In the genomic region with DNA sequence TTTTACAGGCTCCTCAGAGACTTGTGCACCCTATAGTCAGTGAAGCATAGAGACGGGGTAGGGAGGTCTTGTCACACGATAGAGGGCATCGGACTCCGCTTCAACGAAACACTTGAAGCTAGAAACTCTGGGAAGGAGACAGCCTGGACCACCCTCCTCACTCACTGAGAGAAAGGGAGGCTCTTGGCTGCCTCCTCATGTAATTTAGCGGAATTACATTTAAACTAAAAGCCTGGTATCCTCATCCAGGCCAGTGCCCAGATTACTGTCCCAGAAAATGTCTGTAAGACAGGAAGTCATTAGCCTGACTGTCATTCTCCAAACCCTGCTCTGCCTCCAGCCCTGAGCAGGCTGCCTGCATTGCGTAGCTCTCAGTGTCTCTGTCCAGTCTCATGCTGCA, we compare ENCODE assay signal across 16 cellular contexts. TPM values are rescaled to one million over a fixed set of nuclear protein-coding genes. Genes with fewer than 3 reads are reported as not detected.
A peak's percentile ranks its signal among the peaks of the same experiment; 100 is the strongest.
DNase-seq lines count a peak whose midpoint lies in the region; ATAC-seq and TF ChIP-seq lines count a peak whose summit lies in the region.
"Had no signal": no experiment of that assay in that cellular context is flagged by ENCODE, and none has a peak within 500 bp of the region (broad histone marks: within the 10 kb centered on the region; RNA-seq: fewer than 3 reads in every experiment).

No MANE protein-coding gene starts in this region.

- DNase-seq in DMS53 (lab: John Stamatoyannopoulos, UW): peak; percentile 20
- DNase-seq in DMS53 treated with DMSO at 0.1 percent for 48 hours (lab: John Stamatoyannopoulos, UW; ENCODE audit: unreplicated experiment): no peak
- DNase-seq in NB4 (ENCODE audit: low read depth): peak; percentile 42
- peak; percentile 10 for DNase-seq in dermis blood vessel endothelial cell
- peak; percentile 34 for DNase-seq in neural progenitor cell (ENCODE audit: low spot score)
- no peak for DNase-seq in activated naive CD4-positive, alpha-beta T cell treated with anti-CD3 and anti-CD28 coated beads, Interleukin-2, amount 50 U/mL, for 72 hours (ENCODE audit: low spot score in 2 of 2)
- DNase-seq in GF-D8 (lab: John Stamatoyannopoulos, UW): no peak
- DNase-seq: activated CD4-positive, alpha-beta T cell treated with anti-CD3 and anti-CD28 coated beads, Interleukin-2, amount 50 U/mL, for 1 hour; kidney glomerular epithelial cell; naive B cell; NCI-H1048; tibial artery had no signal

- ATAC-seq in activated naive CD4-positive, alpha-beta T cell treated with anti-CD3 and anti-CD28 coated beads, Interleukin-2, amount 50 U/mL, for 72 hours: no peak
- ATAC-seq in HG03520 (IDR thresholded peaks at IDR 0.05; ENCODE audit: unreplicated experiment): no peak

- no peaks in the 10 kb centered on the region for H3K9me3 ChIP-seq in neural progenitor cell (ENCODE audit: low read depth)
- H3K9me3 ChIP-seq: tibial artery had no signal

- no peaks in the 10 kb centered on the region for H3K79me2 ChIP-seq in neural progenitor cell (ENCODE audit: low read depth)

- no peaks in the 10 kb centered on the region for H3K4me1 ChIP-seq in neural progenitor cell
- H3K4me1 ChIP-seq: tibial artery had no signal

- H3K27ac ChIP-seq in neural progenitor cell: no peak overlapping the region
- H3K27ac ChIP-seq: skin epidermis, tibial artery had no signal

- TF ChIP-seq CTCF in NB4 (IDR thresholded peaks at IDR 0.05; ENCODE audit: low read depth, low read length) (peak; percentile 40), neural progenitor cell (IDR thresholded peaks at IDR 0.05) (peak; percentile 40)

- H3F3A ChIP-seq in neural progenitor cell (ENCODE audit: low read depth): no peaks in the 10 kb centered on the region

- no peaks in the 10 kb centered on the region for H4K20me1 ChIP-seq in neural progenitor cell (ENCODE audit: low read depth)

- H2AFZ ChIP-seq in neural progenitor cell (replicated peaks): no peak overlapping the region

- H3K4me2 ChIP-seq in neural progenitor cell: no peak overlapping the region

- H3K9me3 Mint-ChIP-seq in neural progenitor cell: no peaks in the 10 kb centered on the region
- H3K9me3 Mint-ChIP-seq in activated naive CD4-positive, alpha-beta T cell treated with anti-CD3 and anti-CD28 coated beads, Interleukin-2, amount 50 U/mL, for 72 hours: no peaks in the 10 kb centered on the region
- H3K9me3 Mint-ChIP-seq: naive B cell had no signal

- no peaks in the 10 kb centered on the region for H3K27me3 Mint-ChIP-seq in neural progenitor cell (ENCODE audit: insufficient read depth, low read depth)
- H3K27me3 Mint-ChIP-seq: naive B cell had no signal

- H3K27me3 ChIP-seq in neural progenitor cell: no peaks in the 10 kb centered on the region
- H3K27me3 ChIP-seq: tibial artery had no signal

- no peak overlapping the region for H3K4me3 Mint-ChIP-seq in neural progenitor cell
- H3K4me3 Mint-ChIP-seq: naive B cell had no signal

- H3K36me3 ChIP-seq in neural progenitor cell: no peaks in the 10 kb centered on the region

- peaks cover 8% of the 10 kb centered on the region for H3K36me3 Mint-ChIP-seq in neural progenitor cell
- H3K36me3 Mint-ChIP-seq in activated naive CD4-positive, alpha-beta T cell treated with anti-CD3 and anti-CD28 coated beads, Interleukin-2, amount 50 U/mL, for 72 hours: no peaks in the 10 kb centered on the region
- H3K36me3 Mint-ChIP-seq: naive B cell had no signal

- no peak overlapping the region for H3K27ac Mint-ChIP-seq in neural progenitor cell
- H3K27ac Mint-ChIP-seq in activated naive CD4-positive, alpha-beta T cell treated with anti-CD3 and anti-CD28 coated beads, Interleukin-2, amount 50 U/mL, for 72 hours: no peak overlapping the region
- H3K27ac Mint-ChIP-seq: naive B cell had no signal

- no peak overlapping the region for H3K4me3 ChIP-seq in NB4 (ENCODE audit: low read depth, low read length)
- no peak overlapping the region for H3K4me3 ChIP-seq in neural progenitor cell
- H3K4me3 ChIP-seq: skin epidermis, tibial artery had no signal

- no peaks in the 10 kb centered on the region for H3K4me1 Mint-ChIP-seq in neural progenitor cell
- H3K4me1 Mint-ChIP-seq: naive B cell had no signal

- H3K9ac ChIP-seq in neural progenitor cell: no peak overlapping the region

- TF ChIP-seq POLR2A in NB4 (IDR thresholded peaks at IDR 0.05; ENCODE audit: extremely low read depth, insufficient read length): no peak

RNA-seq across cellular contexts. Expression of gene TTLL1, which starts 36.0 kb away (rescaled TPM):
- total RNA-seq in dermis blood vessel endothelial cell (9.9 and 11.1 TPM in 2 replicates), neural progenitor cell (ENCODE audit: low replicate concordance) (9.4 and 16.0 TPM in 2 replicates)
- total RNA-seq in activated naive CD4-positive, alpha-beta T cell treated with anti-CD3 and anti-CD28 coated beads, Interleukin-2, amount 50 U/mL, for 72 hours: 1 to 10 TPM; 5.6 to 6.0 TPM

RNA-seq across cellular contexts. Expression of gene PACSIN2, which starts 38.2 kb away (rescaled TPM):
- total RNA-seq in dermis blood vessel endothelial cell (68.9 and 93.6 TPM in 2 replicates), neural progenitor cell (ENCODE audit: low replicate concordance) (38.1 and 48.7 TPM in 2 replicates)
- total RNA-seq in activated naive CD4-positive, alpha-beta T cell treated with anti-CD3 and anti-CD28 coated beads, Interleukin-2, amount 50 U/mL, for 72 hours: 10 to 100 TPM; 25.6 to 28.2 TPM

RNA-seq across cellular contexts. Expression of gene BIK, which starts 57.4 kb away (rescaled TPM):
- total RNA-seq in dermis blood vessel endothelial cell (1.7 and 1.9 TPM in 2 replicates), neural progenitor cell (ENCODE audit: low replicate concordance) (1.6 and 2.2 TPM in 2 replicates)
- 1 to 10 TPM in 1 of 2 donors, under 1 TPM in 1; 0.98 to 1.4 TPM for total RNA-seq in activated naive CD4-positive, alpha-beta T cell treated with anti-CD3 and anti-CD28 coated beads, Interleukin-2, amount 50 U/mL, for 72 hours
- total RNA-seq: cardiac septum, fibroblast of lung had no signal

Comparison
In these comparisons a context has a peak if more than half of its experiments do, and no peak if none do; other contexts are left out.
1. DNase-seq: peak in DMS53 (single experiment), NB4 (single experiment), dermis blood vessel endothelial cell (single experiment) and neural progenitor cell (single experiment); none in DMS53 treated with DMSO at 0.1 percent for 48 hours (single experiment), activated naive CD4-positive, alpha-beta T cell treated with anti-CD3 and anti-CD28 coated beads, Interleukin-2, amount 50 U/mL, for 72 hours (0 of 2) and GF-D8 (single experiment).